In genomic region chr13:41001695-41002094, GRCh38 we compare ENCODE assay signal across 1 cellular context.
TF ChIP-seq lines count a peak whose summit lies in the region.

No MANE protein-coding gene starts in this region.

TF ChIP-seq in HepG2, 621 proteins besides CTCF, POLR2A, EP300 and RAD21 (continued from another document and continues in another):
- TF ChIP-seq ETS1 (CRISPR knock-in tag; IDR thresholded peaks at IDR 0.05) (no peak), ZKSCAN8 (CRISPR knock-in tag; IDR thresholded peaks at IDR 0.05; ENCODE audit: borderline replicate concordance) (0 out of 2 replicates have a peak, but pooled peaks have one; percentile 44), ZNF331 (CRISPR knock-in tag; IDR thresholded peaks at IDR 0.05) (peak; percentile 76), RFX1 (IDR thresholded peaks at IDR 0.05) (no peak), ZBTB44 (CRISPR knock-in tag; IDR thresholded peaks at IDR 0.05) (no peak), HMG20A (CRISPR knock-in tag; IDR thresholded peaks at IDR 0.05; ENCODE audit: borderline replicate concordance) (peak; percentile 70; the same call in 1 of the 2 replicates), FOXP4 (CRISPR knock-in tag; IDR thresholded peaks at IDR 0.05) (peak; percentile 80), SAP130 (CRISPR knock-in tag; IDR thresholded peaks at IDR 0.05; ENCODE audit: low read depth) (peak; percentile 64), CHCHD3 (CRISPR knock-in tag; IDR thresholded peaks at IDR 0.05) (no peak), FOXA1 (IDR thresholded peaks at IDR 0.05) (no peak), FOXA1 (CRISPR knock-in tag; IDR thresholded peaks at IDR 0.05) (peak; percentile 28; the same call in 1 of the 2 replicates), FOXK2 (IDR thresholded peaks at IDR 0.05) (no peak), KMT2A (CRISPR knock-in tag; IDR thresholded peaks at IDR 0.05) (peak; percentile 70; the same call in 1 of the 2 replicates), ATF1 (CRISPR knock-in tag; IDR thresholded peaks at IDR 0.05) (peak; percentile 63; the same call in 1 of the 2 replicates), ZNF460 (CRISPR knock-in tag; IDR thresholded peaks at IDR 0.05; ENCODE audit: borderline replicate concordance) (no peak), ZNF121 (CRISPR knock-in tag; IDR thresholded peaks at IDR 0.05) (peak; percentile 100), ZNF362 (CRISPR knock-in tag; IDR thresholded peaks at IDR 0.05; ENCODE audit: borderline replicate concordance) (peak; percentile 99), ZNF788 (CRISPR knock-in tag; IDR thresholded peaks at IDR 0.05; ENCODE audit: borderline replicate concordance) (no peak), ASH2L (IDR thresholded peaks at IDR 0.05; ENCODE audit: insufficient read length, low read depth, low read length) (peak; percentile 68), MED1 (CRISPR knock-in tag; IDR thresholded peaks at IDR 0.05) (peak; percentile 71), FOXJ3 (CRISPR knock-in tag; IDR thresholded peaks at IDR 0.05; ENCODE audit: borderline replicate concordance) (peak; percentile 81), TEAD3 (CRISPR knock-in tag; optimal IDR thresholded peaks at IDR 0.05; ENCODE audit: borderline replicate concordance) (peak; percentile 39), NAIF1 (CRISPR knock-in tag; IDR thresholded peaks at IDR 0.05; ENCODE audit: borderline replicate concordance) (peak; percentile 62; the same call in 1 of the 2 replicates), HOMEZ (CRISPR knock-in tag; IDR thresholded peaks at IDR 0.05; ENCODE audit: low read depth) (peak; percentile 75; the same call in 1 of the 2 replicates), SALL1 (CRISPR knock-in tag; IDR thresholded peaks at IDR 0.05) (peak; percentile 96), ZMYM4 (CRISPR knock-in tag; IDR thresholded peaks at IDR 0.05) (peak; percentile 89), ATF2 (CRISPR knock-in tag; IDR thresholded peaks at IDR 0.05) (peak; percentile 53; the same call in 1 of the 2 replicates), SOX6 (IDR thresholded peaks at IDR 0.05) (no peak), SOX6 (CRISPR knock-in tag; IDR thresholded peaks at IDR 0.05) (peak; percentile 83), CREB1 (IDR thresholded peaks at IDR 0.05) (no peak), CREB1 (CRISPR knock-in tag; IDR thresholded peaks at IDR 0.05) (peak; percentile 66; the same call in 1 of the 2 replicates), CBX5 (CRISPR knock-in tag; IDR thresholded peaks at IDR 0.05; ENCODE audit: borderline replicate concordance) (no peak), ZNF33A (CRISPR knock-in tag; IDR thresholded peaks at IDR 0.05; ENCODE audit: borderline replicate concordance) (no peak), YEATS4 (CRISPR knock-in tag; IDR thresholded peaks at IDR 0.05; ENCODE audit: borderline replicate concordance) (peak; percentile 65; the same call in 1 of the 2 replicates), RXRB (CRISPR knock-in tag; IDR thresholded peaks at IDR 0.05; ENCODE audit: borderline replicate concordance) (peak; percentile 81), ZGPAT (CRISPR knock-in tag; IDR thresholded peaks at IDR 0.05) (peak; percentile 49; the same call in 1 of the 2 replicates), MLX (CRISPR knock-in tag; IDR thresholded peaks at IDR 0.05) (peak; percentile 70), NCOR1 (IDR thresholded peaks at IDR 0.05; ENCODE audit: borderline replicate concordance, low read length) (peak; percentile 49; the same call in 1 of the 2 replicates), BCL6 (CRISPR knock-in tag; IDR thresholded peaks at IDR 0.05) (peak; percentile 61; the same call in 1 of the 2 replicates), ZNF589 (CRISPR knock-in tag; conservative IDR thresholded peaks at IDR 0.05) (no peak), RARA (CRISPR knock-in tag; IDR thresholded peaks at IDR 0.05) (peak; percentile 83), SKIL (CRISPR knock-in tag; IDR thresholded peaks at IDR 0.05; ENCODE audit: borderline replicate concordance) (peak; percentile 14; the same call in 1 of the 2 replicates), ZNF547 (CRISPR knock-in tag; IDR thresholded peaks at IDR 0.05) (no peak), ZNF747 (CRISPR knock-in tag; IDR thresholded peaks at IDR 0.05; ENCODE audit: borderline replicate concordance) (no peak), ZBTB34 (CRISPR knock-in tag; IDR thresholded peaks at IDR 0.05) (no peak), TBL1XR1 (IDR thresholded peaks at IDR 0.05; ENCODE audit: borderline replicate concordance, low read length, partially characterized antibody) (no peak), HNF1B (CRISPR knock-in tag; IDR thresholded peaks at IDR 0.05) (no peak)
